ENCODE assay signal across 8 cellular contexts in genomic region chr15:58269455-58270414, GRCh38.
DNase-seq lines count a peak whose midpoint lies in the region; ATAC-seq, FAIRE-seq and TF ChIP-seq lines count a peak whose summit lies in the region.

No MANE protein-coding gene starts in this region.

- no peak overlapping the region for H3K4me3 Mint-ChIP-seq in CD4-positive, alpha-beta T cell
- peak overlapping the region; percentile 4 to 45 for H3K4me3 Mint-ChIP-seq in activated T-cell treated with anti-CD3 and anti-CD28 coated beads, Interleukin-2, amount 50 U/mL, for 72 hours

- H3K36me3 ChIP-seq in GM23248 (ENCODE audit: low read depth): 0 out of 2 replicates have a peak, but pooled peaks cover 4% of the 10 kb centered on the region
- H3K36me3 ChIP-seq in gastroesophageal sphincter: no peaks in the 10 kb centered on the region
- H3K36me3 ChIP-seq in pancreas: no peaks in the 10 kb centered on the region

- peak; percentile 43 for ATAC-seq in CD4-positive, alpha-beta T cell (ENCODE audit: poor library complexity)
- peak; percentile 66 to 71 for ATAC-seq in activated T-cell treated with anti-CD3 and anti-CD28 coated beads, Interleukin-2, amount 50 U/mL, for 72 hours (replicated peaks in 1 of 2)
- ATAC-seq in gastroesophageal sphincter (no peak), pancreas (peak; percentile 67 to 99 (median 96)), GM19452 (IDR thresholded peaks at IDR 0.05; ENCODE audit: unreplicated experiment) (no peak), HG02870 (IDR thresholded peaks at IDR 0.05; ENCODE audit: unreplicated experiment) (no peak)

- no peak for TF ChIP-seq POLR2A in gastroesophageal sphincter (IDR thresholded peaks at IDR 0.05)

- CTCF ChIA-PET in CD4-positive, alpha-beta T cell (lab: Charles Lee): interaction anchor here (0.6 kb wide), 1 partner anchor 367 kb away, joined by 3 read pairs; no protein-coding TSS in a partner anchor

- no peaks in the 10 kb centered on the region for H3F3A ChIP-seq in GM23248 (ENCODE audit: insufficient read depth)

- in situ Hi-C loops in GM23248 (cut with MboI): no loop called here

- no peaks in the 10 kb centered on the region for H3K79me2 ChIP-seq in GM23248 (ENCODE audit: insufficient read depth)

- no peaks in the 10 kb centered on the region for H4K20me1 ChIP-seq in GM23248 (ENCODE audit: insufficient read depth)

- no peaks in the 10 kb centered on the region for H3K27me3 ChIP-seq in CD4-positive, alpha-beta T cell (ENCODE audit: control insufficient read depth, insufficient read depth, low read length)
- H3K27me3 ChIP-seq in GM23248 (replicated peaks; ENCODE audit: insufficient read depth): no peaks in the 10 kb centered on the region
- H3K27me3 ChIP-seq in gastroesophageal sphincter: no peaks in the 10 kb centered on the region
- H3K27me3 ChIP-seq in pancreas: no peaks in the 10 kb centered on the region

- H3K4me1 ChIP-seq in GM23248 (ENCODE audit: insufficient read depth): no peaks in the 10 kb centered on the region
- H3K4me1 ChIP-seq in gastroesophageal sphincter: no peaks in the 10 kb centered on the region
- no peaks in the 10 kb centered on the region for H3K4me1 ChIP-seq in pancreas

- no peaks in the 10 kb centered on the region for H3K9me3 ChIP-seq in CD4-positive, alpha-beta T cell (ENCODE audit: control insufficient read depth, low read length)
- H3K9me3 ChIP-seq in GM23248 (ENCODE audit: low read depth) (no peaks in the 10 kb centered on the region), gastroesophageal sphincter (peaks cover 0 to 24% (median 0%) of the 10 kb centered on the region in 3 donors), pancreas (no peaks in the 10 kb centered on the region)

- peak; percentile 58 for TF ChIP-seq CTCF in CD4-positive, alpha-beta T cell (IDR thresholded peaks at IDR 0.05)
- TF ChIP-seq CTCF in gastroesophageal sphincter (IDR thresholded peaks at IDR 0.05) (peak in 3 of 4 experiments; percentile 15 to 65 (median 32)), pancreas (IDR thresholded peaks at IDR 0.05) (peak in 3 of 4 donors; percentile 32 to 43 (median 34))

- peaks cover 6% of the 10 kb centered on the region for H3K4me1 Mint-ChIP-seq in CD4-positive, alpha-beta T cell (ENCODE audit: low read depth)
- H3K4me1 Mint-ChIP-seq in activated T-cell treated with anti-CD3 and anti-CD28 coated beads, Interleukin-2, amount 50 U/mL, for 72 hours (ENCODE audit: low read depth): peaks cover 17% of the 10 kb centered on the region

- intact Hi-C loops in CD4-positive, alpha-beta T cell (cut with DNase I, micrococcal nuclease): loop anchor here in 1 of 2 experiments (5.0 kb wide), 1 partner anchor 488 kb away; no protein-coding TSS in a partner anchor
- intact Hi-C loops in pancreas (cut with DNase I): loop anchor here in 1 of 3 donors (10.0 kb wide), 1 partner anchor 485 kb away; no protein-coding TSS in a partner anchor

- POLR2A ChIA-PET in CD4-positive, alpha-beta T cell (lab: Charles Lee): no interaction called here

- FAIRE-seq in pancreas (lab: Jason Lieb, UNC): no peak

- H3K4me2 ChIP-seq in GM23248 (ENCODE audit: unreplicated experiment): no peak overlapping the region

- no peak overlapping the region for H3K27ac Mint-ChIP-seq in CD4-positive, alpha-beta T cell
- H3K27ac Mint-ChIP-seq in activated T-cell treated with anti-CD3 and anti-CD28 coated beads, Interleukin-2, amount 50 U/mL, for 72 hours: peak overlapping the region; percentile 4

- no peaks in the 10 kb centered on the region for H3K36me3 Mint-ChIP-seq in CD4-positive, alpha-beta T cell (ENCODE audit: low read depth)
- peaks cover 7 to 10% of the 10 kb centered on the region in 2 donors for H3K36me3 Mint-ChIP-seq in activated T-cell treated with anti-CD3 and anti-CD28 coated beads, Interleukin-2, amount 50 U/mL, for 72 hours (ENCODE audit: insufficient read depth in 2 of 2)

- H3K27ac ChIP-seq in CD4-positive, alpha-beta T cell (ENCODE audit: low read depth, low read length): no peak overlapping the region
- H3K27ac ChIP-seq in GM23248 (no peak overlapping the region), gastroesophageal sphincter (no peak overlapping the region), pancreas (peak overlapping the region in 1 of 4 donors; percentile 32)

- TF ChIP-seq EP300 in gastroesophageal sphincter (IDR thresholded peaks at IDR 0.05): no peak

- no peak overlapping the region for H3K9ac ChIP-seq in GM23248

- H3K9me2 ChIP-seq in GM23248 (ENCODE audit: insufficient read depth): no peaks in the 10 kb centered on the region

- DNase-seq in CD4-positive, alpha-beta T cell: peak in 4 of 10 experiments; percentile 4 to 18 (median 11)
- DNase-seq in GM23248: peak; percentile 77
- DNase-seq in NCI-H748 (lab: John Stamatoyannopoulos, UW; ENCODE audit: unreplicated experiment): peak; percentile 78
- DNase-seq in activated T-cell treated with anti-CD3 and anti-CD28 coated beads, Interleukin-2, amount 50 U/mL, for 72 hours: peak; percentile 34 to 35
- DNase-seq in pancreas: peak in 3 of 6 donors; percentile 23 to 53 (median 28)

- H3K4me3 ChIP-seq in GM23248 (no peak overlapping the region), gastroesophageal sphincter (no peak overlapping the region), pancreas (no peak overlapping the region)

- WGBS in GM23248 (ENCODE audit: low coverage in 1 of 2, low lambda C conversion rate in 2 of 2, missing lambda C conversion rate in 2 of 2), 2 experiments: 60 to 65% methylated on average over 10 of the region's 10 CpGs
- WGBS in gastroesophageal sphincter (ENCODE audit: low coverage in 1 of 2), 2 donors: 35 to 56% methylated on average over 5 to 6 of the region's 10 CpGs
- 34 to 45% methylated on average over 10 of the region's 10 CpGs for WGBS in pancreas, 2 donors

- H3K9me3 Mint-ChIP-seq in CD4-positive, alpha-beta T cell: no peaks in the 10 kb centered on the region
- H3K9me3 Mint-ChIP-seq in activated T-cell treated with anti-CD3 and anti-CD28 coated beads, Interleukin-2, amount 50 U/mL, for 72 hours: peaks cover 0 to 4% of the 10 kb centered on the region in 2 donors

- H3K27me3 Mint-ChIP-seq in CD4-positive, alpha-beta T cell: no peaks in the 10 kb centered on the region
- no peaks in the 10 kb centered on the region for H3K27me3 Mint-ChIP-seq in activated T-cell treated with anti-CD3 and anti-CD28 coated beads, Interleukin-2, amount 50 U/mL, for 72 hours (ENCODE audit: low read depth)

- no peak overlapping the region for H2AFZ ChIP-seq in GM23248

Comparison
In these comparisons a context has a peak if more than half of its experiments do, and no peak if none do; other contexts are left out.
1. ATAC-seq: peak in CD4-positive, alpha-beta T cell (single experiment), activated T-cell treated with anti-CD3 and anti-CD28 coated beads, Interleukin-2, amount 50 U/mL, for 72 hours (2 of 2) and pancreas (4 of 4); none in gastroesophageal sphincter (single experiment), GM19452 (single experiment) and HG02870 (single experiment).
2. Peak in every context shown above with its lines, with median percentiles within 50 percentile points of each other: CTCF ChIP-seq.